8 cellular contexts compared by ENCODE assay signal in genomic region chr11:71453021-71453910, GRCh38. TPM values are rescaled to one million over a fixed set of nuclear protein-coding genes. Genes with fewer than 3 reads are reported as not detected.
DNase-seq lines count a peak whose midpoint lies in the region; ATAC-seq and TF ChIP-seq lines count a peak whose summit lies in the region.

TSS of gene NADSYN1 (plus strand) at chr11:71453203. CDS start at chr11:71453297, 94 bp downstream.

- H3K27me3 Mint-ChIP-seq in CD8-positive, alpha-beta memory T cell = no peaks in the 10 kb centered on the region

- no peak within 1 kb of the TSS for H2BK120ac ChIP-seq in IMR-90 (ENCODE audit: low read depth, low read length)

- H4K91ac ChIP-seq in IMR-90 (ENCODE audit: insufficient read depth, low read depth, low read length) = peak within 1 kb of the TSS; percentile 46

- H2AK5ac ChIP-seq in IMR-90 (ENCODE audit: low read depth, low read length) = peak within 1 kb of the TSS; percentile 81

- H4K20me1 ChIP-seq in IMR-90 (ENCODE audit: insufficient read depth, low read length) = peaks cover 9% of the 10 kb centered on the region; the same call in 1 of the 2 replicates
- no peaks in the 10 kb centered on the region for H4K20me1 ChIP-seq in OCI-LY7 (ENCODE audit: insufficient read depth, low read length)

- no peaks in the 10 kb centered on the region for H3K9me2 ChIP-seq in OCI-LY7 (ENCODE audit: insufficient read depth, low read length)

- no peak for TF ChIP-seq RAD21 in IMR-90 (IDR thresholded peaks at IDR 0.05; ENCODE audit: low read length)

- H3K23ac ChIP-seq in IMR-90 (ENCODE audit: low read depth, low read length) = peak within 1 kb of the TSS; percentile 85

- peak; percentile 72 for TF ChIP-seq POLR2A in IMR-90 (IDR thresholded peaks at IDR 0.05; ENCODE audit: low read depth, low read length)

- H3K4ac ChIP-seq in IMR-90 (ENCODE audit: low read depth, low read length) = peak within 1 kb of the TSS; percentile 91

- H3K4me2 ChIP-seq in IMR-90 (ENCODE audit: low read depth, low read length) (peak within 1 kb of the TSS; percentile 84), OCI-LY7 (ENCODE audit: low read length) (peak within 1 kb of the TSS; percentile 96)

- intact Hi-C loops in IMR-90 (cut with micrococcal nuclease) (no loop called here), OCI-LY7 (cut with micrococcal nuclease; ENCODE audit: unreplicated experiment) (loop anchor here (1.0 kb wide), 1 partner anchor 80 kb away; no protein-coding TSS in a partner anchor)

- no peak for TF ChIP-seq CTCF in IMR-90 (conservative IDR thresholded peaks at IDR 0.05; ENCODE audit: low read depth, low read length)
- TF ChIP-seq CTCF in OCI-LY7 (conservative IDR thresholded peaks at IDR 0.05; ENCODE audit: low read length) = no peak; the same call in 1 of the 2 replicates

- H3K4me3 Mint-ChIP-seq in CD8-positive, alpha-beta memory T cell = peak within 1 kb of the TSS; percentile 91 to 96 (median 93)

- peak within 1 kb of the TSS; percentile 83 for H3K9ac ChIP-seq in IMR-90 (ENCODE audit: low read depth, low read length)

- H3K27ac ChIP-seq in CD8-positive, alpha-beta memory T cell (ENCODE audit: low read depth, low read length) = peak within 1 kb of the TSS; percentile 89
- peak within 1 kb of the TSS; percentile 75 for H3K27ac ChIP-seq in IMR-90 (ENCODE audit: insufficient read depth, low read length)
- H3K27ac ChIP-seq in OCI-LY7 (ENCODE audit: low read depth, low read length, poor library complexity, severe bottlenecking) = peak within 1 kb of the TSS; percentile 63

- POLR2A ChIA-PET in CD8-positive, alpha-beta memory T cell (lab: Charles Lee) = interaction anchor here (0.5 kb wide), 1 partner anchor 588 kb away, joined by 4 read pairs; no protein-coding TSS in a partner anchor
- POLR2A ChIA-PET in IMR-90 (lab: Charles Lee; ENCODE audit: unreplicated experiment) (interaction anchor here (0.6 kb wide), 1 partner anchor 20 kb away, joined by 8 read pairs; no protein-coding TSS in a partner anchor), OCI-LY7 (lab: Charles Lee) (interaction anchor here (0.5 to 1.4 kb wide), 15 partner anchors 12 to 1201 kb away, joined by 3 to 5 read pairs (median 3); no protein-coding TSS in a partner anchor)

- H2AFZ ChIP-seq in IMR-90 (replicated peaks; ENCODE audit: low read length, poor library complexity) (peak within 1 kb of the TSS; percentile 99), OCI-LY7 (ENCODE audit: low read length) (peak within 1 kb of the TSS; percentile 84)

- H2AK9ac ChIP-seq in IMR-90 (replicated peaks; ENCODE audit: low read depth, low read length, poor library complexity) = peak within 1 kb of the TSS; percentile 97

- H3K4me3 ChIP-seq in CD8-positive, alpha-beta memory T cell (ENCODE audit: low read length) = peak within 1 kb of the TSS; percentile 99
- H3K4me3 ChIP-seq in IMR-90 (ENCODE audit: insufficient read depth, low read depth, low read length) (peak within 1 kb of the TSS; percentile 94), OCI-LY7 (ENCODE audit: low read depth, low read length, poor library complexity, severe bottlenecking) (peak within 1 kb of the TSS; percentile 82), mononuclear cell (ENCODE audit: low read length) (peak within 1 kb of the TSS; percentile 90)

- H2BK20ac ChIP-seq in IMR-90 (ENCODE audit: low read depth, low read length) = no peak within 1 kb of the TSS

- CTCF ChIA-PET in CD8-positive, alpha-beta memory T cell (lab: Charles Lee) = interaction anchor here (0.9 to 1.1 kb wide), 2 partner anchors 14 to 638 kb away, joined by 3 to 4 read pairs; no protein-coding TSS in a partner anchor
- CTCF ChIA-PET in IMR-90 (lab: Yijun Ruan, JAX) = no interaction called here
- CTCF ChIA-PET in OCI-LY7 (lab: Charles Lee; ENCODE audit: unreplicated experiment) = interaction anchor here (0.6 kb wide), 1 partner anchor 696 kb away, joined by 3 read pairs; no protein-coding TSS in a partner anchor

- peak; percentile 86 to 95 (median 95) for DNase-seq in CD8-positive, alpha-beta memory T cell
- DNase-seq in IMR-90 (peak; percentile 87), OCI-LY7 (ENCODE audit: low spot score) (peak; percentile 97), activated T-cell treated with anti-CD3 and anti-CD28 coated beads for 1 hour (ENCODE audit: low read depth) (peak; percentile 93), epidermal melanocyte (ENCODE audit: insufficient read length, low spot score) (peak; percentile 93)
- peak; percentile 93 to 96 for DNase-seq in stimulated activated CD8-positive, alpha-beta memory T cell treated with anti-CD3 and anti-CD28 coated beads, Interleukin-2, amount 100 ng/mL, for 48 hours (ENCODE audit: low read depth in 2 of 2)

- H2BK5ac ChIP-seq in IMR-90 (ENCODE audit: low read depth, low read length, poor library complexity, severe bottlenecking) = peak within 1 kb of the TSS; percentile 85

- no peaks in the 10 kb centered on the region for H3K9me3 ChIP-seq in CD8-positive, alpha-beta memory T cell (ENCODE audit: low read length)
- H3K9me3 ChIP-seq in IMR-90 (ENCODE audit: control insufficient read depth, insufficient read depth, low read length) (no peaks in the 10 kb centered on the region), OCI-LY7 (ENCODE audit: low read length) (no peaks in the 10 kb centered on the region), mononuclear cell (ENCODE audit: low read depth, low read length) (no peaks in the 10 kb centered on the region)

- H3K27ac Mint-ChIP-seq in CD8-positive, alpha-beta memory T cell = peak within 1 kb of the TSS; percentile 92 to 99 (median 97)

- in situ Hi-C loops in IMR-90 (cut with MboI; ENCODE audit: low sequenced_read_pairs) = no loop called here

- WGBS in IMR-90 (ENCODE audit: extremely low coverage in 2 of 2, insufficient read length in 1 of 2), 2 experiments = 2% methylated on average over 37 of the region's 63 CpGs; no CpG with 5 or more reads in 1 of the 2 experiments

- H4K8ac ChIP-seq in IMR-90 (ENCODE audit: low read depth in 2 of 2, low read length in 2 of 2) = peak within 1 kb of the TSS; percentile 80 to 94

- no peak within 1 kb of the TSS; the same call in 1 of the 2 replicates for H3K56ac ChIP-seq in IMR-90 (ENCODE audit: extremely low read depth, insufficient read depth, low read length)

- H2BK15ac ChIP-seq in IMR-90 (ENCODE audit: low read depth, low read length) = no peak within 1 kb of the TSS

- dilution Hi-C loops in IMR-90 (cut with HindIII; ENCODE audit: low sequenced_read_pairs, unreplicated experiment) = no loop called here

- H3K4me1 Mint-ChIP-seq in CD8-positive, alpha-beta memory T cell = peaks cover 63 to 84% (median 80%) of the 10 kb centered on the region in 3 donors

- H4K5ac ChIP-seq in IMR-90 (ENCODE audit: low read depth, low read length) = peak within 1 kb of the TSS; percentile 52

- H3K36me3 ChIP-seq in CD8-positive, alpha-beta memory T cell (ENCODE audit: insufficient read depth, low read length) = peaks cover 31% of the 10 kb centered on the region
- H3K36me3 ChIP-seq in IMR-90 (ENCODE audit: control insufficient read depth, insufficient read depth, low read length) (peaks cover 24% of the 10 kb centered on the region), OCI-LY7 (ENCODE audit: insufficient read depth, low read length) (peaks cover 36% of the 10 kb centered on the region)

- H3K79me2 ChIP-seq in OCI-LY7 (ENCODE audit: insufficient read depth, low read depth, low read length) = peaks cover 37% of the 10 kb centered on the region; the same call in 1 of the 2 replicates

- peak within 1 kb of the TSS; percentile 87 for H3K14ac ChIP-seq in IMR-90 (replicated peaks; ENCODE audit: low read depth, low read length)

- H3K36me3 Mint-ChIP-seq in CD8-positive, alpha-beta memory T cell = peaks cover 5 to 55% (median 13%) of the 10 kb centered on the region in 3 donors

- H3K9me1 ChIP-seq in IMR-90 (ENCODE audit: insufficient read depth, low read length) = no peaks in the 10 kb centered on the region; the same call in 1 of the 2 replicates

- no peaks in the 10 kb centered on the region for H3K9me3 Mint-ChIP-seq in CD8-positive, alpha-beta memory T cell

- no peaks in the 10 kb centered on the region for H3K27me3 ChIP-seq in CD8-positive, alpha-beta memory T cell (ENCODE audit: insufficient read depth, low read length, poor library complexity, severe bottlenecking)
- H3K27me3 ChIP-seq in IMR-90 (ENCODE audit: control insufficient read depth, insufficient read depth, low read length) = no peaks in the 10 kb centered on the region
- H3K27me3 ChIP-seq in mononuclear cell (ENCODE audit: insufficient read depth, low read length) = no peaks in the 10 kb centered on the region

- peaks cover 31 to 48% of the 10 kb centered on the region in 2 experiments for H3K79me1 ChIP-seq in IMR-90 (ENCODE audit: low read depth in 1 of 2, low read length in 2 of 2)

- no peak within 1 kb of the TSS; the same call in 1 of the 2 replicates for H3K18ac ChIP-seq in IMR-90 (ENCODE audit: low read depth, low read length)

- ATAC-seq in GM21390 (IDR thresholded peaks at IDR 0.05; ENCODE audit: unreplicated experiment) (peak; percentile 50), IMR-90 (ENCODE audit: low read depth) (peak; percentile 88)

- BruUV-seq in IMR-90 (replicated peaks; lab: Mats Ljungman, UMichigan) (no TSS peak), OCI-LY7 (replicated peaks; lab: Mats Ljungman, UMichigan) (no TSS peak)

- peaks cover 43% of the 10 kb centered on the region for H3K4me1 ChIP-seq in CD8-positive, alpha-beta memory T cell (ENCODE audit: insufficient read depth, low read length)
- H3K4me1 ChIP-seq in IMR-90 (ENCODE audit: control insufficient read depth, insufficient read depth, low read length) (peaks cover 5% of the 10 kb centered on the region; the same call in 1 of the 2 replicates), OCI-LY7 (ENCODE audit: insufficient read depth, low read length, poor library complexity, severe bottlenecking) (peaks cover 43% of the 10 kb centered on the region), mononuclear cell (ENCODE audit: insufficient read depth, low read length) (peaks cover 44% of the 10 kb centered on the region)

TF ChIP-seq in IMR-90, 13 proteins besides CTCF, POLR2A, EP300 and RAD21 (continues in another document):
- TF ChIP-seq SMC3 (IDR thresholded peaks at IDR 0.05; ENCODE audit: low read depth, low read length) = no peak
- peak; percentile 70; the same call in 1 of the 2 replicates for TF ChIP-seq MAZ (IDR thresholded peaks at IDR 0.05; ENCODE audit: borderline replicate concordance, low read depth, low read length)
- TF ChIP-seq RCOR1 (IDR thresholded peaks at IDR 0.05; ENCODE audit: insufficient replicate concordance, low read length) = no peak
- TF ChIP-seq NFE2L2 (IDR thresholded peaks at IDR 0.05; ENCODE audit: low read depth, low read length) = no peak
- 0 out of 2 replicates have a peak, but pooled peaks have one; percentile 3 for TF ChIP-seq CEBPB (IDR thresholded peaks at IDR 0.05; ENCODE audit: low read depth, low read length)
- peak; percentile 77 for TF ChIP-seq MXI1 (IDR thresholded peaks at IDR 0.05; ENCODE audit: borderline replicate concordance, low read depth, low read length)

RNA-seq across cellular contexts. Expression of gene NADSYN1, which starts in this region (rescaled TPM):
- 10 to 100 TPM; 60.3 to 62.5 TPM for total RNA-seq in CD8-positive, alpha-beta memory T cell
- 43.6 TPM for polyA plus RNA-seq in CD8-positive, alpha-beta memory T cell
- total RNA-seq in IMR-90 (2012; rRNA removed) (59.2 and 70.4 TPM in 2 replicates), OCI-LY7 (2022) (121 and 122 TPM in 2 replicates), mononuclear cell (79.4 TPM)
- polyA plus RNA-seq in IMR-90 (2012; rRNA removed) = 63.7 and 69.5 TPM in 2 replicates
- polyA plus RNA-seq in IMR-90 (2012; cell fraction: cytosol; rRNA removed) = 31.6 and 45.0 TPM in 2 replicates
- polyA plus RNA-seq in IMR-90 (2012; cell fraction: nucleus; rRNA removed; ENCODE audit: low replicate concordance) = 239 and 302 TPM in 2 replicates
- 70.9 and 85.3 TPM in 2 replicates for total RNA-seq in OCI-LY7 (2014; rRNA removed; shearing (Covaris generic))

Comparison
In these comparisons a context has a peak if more than half of its experiments do, and no peak if none do; other contexts are left out.
1. Peak in every context shown above with its lines: DNase-seq, ATAC-seq, H3K4me3 ChIP-seq and H3K27ac ChIP-seq.